ENCODE assay signal across 24 cellular contexts in the genomic region with DNA sequence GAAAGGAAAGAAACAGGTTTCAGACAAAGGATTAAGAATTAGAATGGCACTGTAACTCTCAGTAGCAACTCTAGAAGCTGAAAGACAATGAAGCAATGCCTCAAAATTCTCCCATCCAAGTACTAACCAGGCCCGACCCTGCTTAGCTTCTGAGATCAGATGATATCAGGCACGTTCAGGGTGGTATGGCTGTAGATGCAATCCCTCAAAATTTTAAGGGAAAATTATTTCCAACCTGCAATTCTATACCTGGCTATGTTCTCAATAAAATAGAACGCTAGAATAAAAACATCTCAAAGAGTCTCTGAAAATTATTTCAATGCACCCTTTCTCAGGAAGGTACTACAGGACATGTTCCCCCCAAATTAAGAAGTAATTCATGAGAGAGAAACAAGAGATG. TPM values are rescaled to one million over a fixed set of nuclear protein-coding genes. Genes with fewer than 3 reads are reported as not detected.
DNase-seq lines count a peak whose midpoint lies in the region; ATAC-seq, FAIRE-seq and TF ChIP-seq lines count a peak whose summit lies in the region.
"Had no signal": no experiment of that assay in that cellular context is flagged by ENCODE, and none has a peak within 500 bp of the region (broad histone marks: within the 10 kb centered on the region; RNA-seq: fewer than 3 reads in every experiment).

No MANE protein-coding gene starts in this region.

- no peaks in the 10 kb centered on the region for H3K23me2 ChIP-seq in H1 (ENCODE audit: low read depth, low read length)

- no peaks in the 10 kb centered on the region for H3K4me1 ChIP-seq in H1 (replicated peaks in 1 of 4; ENCODE audit: control insufficient read depth in 3 of 4, insufficient read depth in 4 of 4, low read length in 3 of 4)
- H3K4me1 ChIP-seq: BE2C had no signal

- no peak overlapping the region for H2BK120ac ChIP-seq in H1 (replicated peaks; ENCODE audit: low read depth, low read length)

- no peak overlapping the region for H3K56ac ChIP-seq in H1 (replicated peaks; ENCODE audit: insufficient read length, low read depth, low read length)

- no peak for TF ChIP-seq EP300 in H1 (IDR thresholded peaks at IDR 0.05; ENCODE audit: borderline replicate concordance in 1 of 2, low read depth in 2 of 2, low read length in 2 of 2)

- WGBS in H1 (ENCODE audit: extremely low coverage in 1 of 2, insufficient coverage in 1 of 2, insufficient read length in 1 of 2, insufficient replicate concordance in 2 of 2, low coverage in 1 of 2, low lambda C conversion rate in 2 of 2, missing lambda C conversion rate in 1 of 2), 2 experiments, result 81% methylated on average over 3 of the region's 3 CpGs; no CpG with 5 or more reads in 1 of the 2 experiments

- no peak overlapping the region for H2BK20ac ChIP-seq in H1 (ENCODE audit: low read length)

- no peak for ATAC-seq in SK-N-SH treated with all-trans-retinoic acid at 6 μM for 48 hours

- H3K79me1 ChIP-seq in H1 (ENCODE audit: low read depth, low read length), result no peaks in the 10 kb centered on the region

- no peak for TF ChIP-seq RAD21 in H1 (IDR thresholded peaks at IDR 0.05 in 1 of 2, conservative IDR thresholded peaks at IDR 0.05 in 1 of 2; ENCODE audit: low read depth in 2 of 2, low read length in 2 of 2)

- no peaks in the 10 kb centered on the region for H4K20me1 ChIP-seq in H1 (replicated peaks in 1 of 2; ENCODE audit: control insufficient read depth in 1 of 2, insufficient read depth in 2 of 2, low read length in 2 of 2)
- H4K20me1 ChIP-seq: BLaER1 had no signal

- H2BK15ac ChIP-seq in H1 (ENCODE audit: low read length), result no peak overlapping the region

- TF ChIP-seq POLR2A in H1 (IDR thresholded peaks at IDR 0.05; ENCODE audit: control extremely low read depth in 1 of 2, low read depth in 2 of 2, low read length in 2 of 2), result no peak

- H3K79me2 ChIP-seq in H1 (ENCODE audit: control insufficient read depth in 1 of 2, insufficient read depth in 2 of 2, low read length in 2 of 2), result no peaks in the 10 kb centered on the region

- H2AFZ ChIP-seq in H1 (ENCODE audit: low read length), result no peak overlapping the region

- no peak overlapping the region for H2BK5ac ChIP-seq in H1 (ENCODE audit: low read depth, low read length)

- no peak overlapping the region for H3K4ac ChIP-seq in H1 (replicated peaks; ENCODE audit: insufficient read length, low read depth, low read length)

- no peaks in the 10 kb centered on the region for H3K9me3 ChIP-seq in H1 (ENCODE audit: insufficient read depth in 2 of 2, low read depth in 1 of 2, low read length in 1 of 2)
- H3K9me3 ChIP-seq: BE2C, BLaER1 had no signal

- H3K9ac ChIP-seq in H1 (replicated peaks in 1 of 4; ENCODE audit: extremely low read depth in 1 of 4, low read depth in 3 of 4, low read length in 3 of 4), result no peak overlapping the region
- H3K9ac ChIP-seq: BLaER1 had no signal

- FAIRE-seq in H1 (lab: Jason Lieb, UNC), result no peak
- FAIRE-seq: A204.1, G401.6, GM18507 had no signal

- H3K14ac ChIP-seq in H1 (ENCODE audit: insufficient read length), result no peak overlapping the region

- no peak overlapping the region for H3K27ac ChIP-seq in H1 (ENCODE audit: low read depth, low read length)
- H3K27ac ChIP-seq: BLaER1 had no signal

- H3K18ac ChIP-seq in H1 (ENCODE audit: extremely low read depth, low read length), result no peak overlapping the region

- no peak overlapping the region for H4K8ac ChIP-seq in H1 (ENCODE audit: extremely low read depth, insufficient read depth, low read length)

- H3K4me3 ChIP-seq in H1 (ENCODE audit: extremely low read depth in 1 of 4, insufficient read depth in 2 of 4, low read depth in 3 of 4, low read length in 4 of 4), result no peak overlapping the region
- H3K4me3 ChIP-seq: BLaER1 had no signal

- no peak overlapping the region for H3K23ac ChIP-seq in H1 (ENCODE audit: insufficient read length)

- no peak for TF ChIP-seq CTCF in H1 (IDR thresholded peaks at IDR 0.05; ENCODE audit: control extremely low read depth in 1 of 3, insufficient read depth in 1 of 3, low read depth in 1 of 3, low read length in 3 of 3)

- no peak overlapping the region for H4K5ac ChIP-seq in H1 (ENCODE audit: insufficient read length, low read depth, low read length)

- no peak overlapping the region for H2AK5ac ChIP-seq in H1 (ENCODE audit: low read depth, low read length)

- H2BK12ac ChIP-seq in H1 (ENCODE audit: low read depth, low read length), result no peak overlapping the region

- POLR2A ChIA-PET in H1 (lab: Charles Lee; ENCODE audit: partially characterized antibody), result no interaction called here

- no peak overlapping the region for H4K91ac ChIP-seq in H1 (replicated peaks; ENCODE audit: insufficient read length, low read length)

- CTCF ChIA-PET in H1 (lab: Charles Lee; ENCODE audit: partially characterized antibody), result no interaction called here

- H3K27me3 ChIP-seq in H1 (replicated peaks in 1 of 4; ENCODE audit: control insufficient read depth in 3 of 4, extremely low read depth in 1 of 4, insufficient read depth in 3 of 4, low read length in 3 of 4), result no peaks in the 10 kb centered on the region
- H3K27me3 ChIP-seq: BE2C, BLaER1 had no signal

- DNase-seq in ELR (ENCODE audit: low read depth) (peak; percentile 5), NCI-H69 (lab: John Stamatoyannopoulos, UW) (peak; percentile 12), H1 (ENCODE audit: low read depth in 1 of 2, low spot score in 2 of 2) (no peak), dermis blood vessel endothelial cell (no peak)
- DNase-seq: 8988T; ACHN; BE2C; C1 segment of cervical spinal cord; CD4-positive, alpha-beta memory T cell; CD4-positive, CD25-positive, alpha-beta regulatory T cell; CD8-positive, alpha-beta memory T cell; COR-L47; DMS153; DMS53; DMS79; DND-41; EL; GF-D8 had no signal

- no peak overlapping the region for H3K4me2 ChIP-seq in H1 (ENCODE audit: insufficient read depth in 1 of 2, low read depth in 2 of 2, low read length in 2 of 2)
- H3K4me2 ChIP-seq: BLaER1 had no signal

- no peaks in the 10 kb centered on the region for H3K36me3 ChIP-seq in H1 (ENCODE audit: control insufficient read depth in 2 of 4, insufficient read depth in 4 of 4, low read length in 3 of 4)
- H3K36me3 ChIP-seq: BE2C, BLaER1 had no signal

RNA-seq across cellular contexts. Expression of gene NOXRED1, which starts 19.5 kb away (rescaled TPM):
- total RNA-seq in H1 (2021; fragmentation: NEBNext Ultra II Directional; extraction: Animal tissue kit (Norgen Biotek cat#: 25700)), result 0.48 TPM in 1 of 2 replicates, not detected in the other
- 0.14 and 0.23 TPM in 2 replicates for polyA plus RNA-seq in H1 (2011; rRNA removed)
- 0.08 TPM for polyA plus RNA-seq in H1 (2011; cell fraction: cytosol; rRNA removed)
- polyA plus RNA-seq in H1 (2011; cell fraction: nucleus; rRNA removed), result 0.30 TPM
- 0.08 to 0.24 TPM (median 0.17 TPM) in 3 of 4 replicates, not detected in the other for polyA plus RNA-seq in H1 (2012, experiment 1 of 2)
- not detected for polyA plus RNA-seq in H1 (2012, experiment 2 of 2)
- 0.04 TPM for polyA plus RNA-seq in H1 (2013, experiment 1 of 2)
- 0.06 TPM for polyA plus RNA-seq in H1 (2013, experiment 2 of 2)
- polyA minus RNA-seq in H1 (2011; rRNA and poly(A)+ RNA removed), result 0.12 and 0.22 TPM in 2 replicates
- not detected for polyA minus RNA-seq in H1 (2011; cell fraction: cytosol; rRNA and poly(A)+ RNA removed)
- 0.80 TPM for polyA minus RNA-seq in H1 (2011; cell fraction: nucleus; rRNA and poly(A)+ RNA removed)
- total RNA-seq in dermis blood vessel endothelial cell, result under 0.01 TPM in 1 of 2 replicates, not detected in the other
- polyA plus RNA-seq: CD14-positive monocyte; CD4-positive, alpha-beta memory T cell; CD8-positive, alpha-beta memory T cell had no signal

RNA-seq across cellular contexts. Expression of gene SAMD15, which starts 26.6 kb away (rescaled TPM):
- total RNA-seq in H1 (2021; fragmentation: NEBNext Ultra II Directional; extraction: Animal tissue kit (Norgen Biotek cat#: 25700)), result 0.99 and 1.0 TPM in 2 replicates
- 0.17 and 0.42 TPM in 2 replicates for polyA plus RNA-seq in H1 (2011; rRNA removed)
- 0.22 TPM for polyA plus RNA-seq in H1 (2011; cell fraction: cytosol; rRNA removed)
- 0.37 TPM for polyA plus RNA-seq in H1 (2011; cell fraction: nucleus; rRNA removed)
- polyA plus RNA-seq in H1 (2012, experiment 1 of 2), result 0.52 to 0.99 TPM (median 0.57 TPM) in 4 replicates
- 0.05 TPM for polyA plus RNA-seq in H1 (2012, experiment 2 of 2)
- polyA plus RNA-seq in H1 (2013, experiment 1 of 2), result 0.61 TPM
- 0.92 TPM for polyA plus RNA-seq in H1 (2013, experiment 2 of 2)
- 0.16 and 0.63 TPM in 2 replicates for polyA minus RNA-seq in H1 (2011; rRNA and poly(A)+ RNA removed)
- 2.5 TPM for polyA minus RNA-seq in H1 (2011; cell fraction: cytosol; rRNA and poly(A)+ RNA removed)
- polyA minus RNA-seq in H1 (2011; cell fraction: nucleus; rRNA and poly(A)+ RNA removed), result 1.00 TPM
- 0.88 and 1.0 TPM in 2 replicates for total RNA-seq in dermis blood vessel endothelial cell
- polyA plus RNA-seq: CD4-positive, alpha-beta memory T cell; CD4-positive, CD25-positive, alpha-beta regulatory T cell had no signal

RNA-seq across cellular contexts. Expression of gene TMED8, which starts 26.9 kb away (rescaled TPM):
- 13.1 and 13.4 TPM in 2 replicates for total RNA-seq in H1 (2021; fragmentation: NEBNext Ultra II Directional; extraction: Animal tissue kit (Norgen Biotek cat#: 25700))
- 4.8 and 5.5 TPM in 2 replicates for polyA plus RNA-seq in H1 (2011; rRNA removed)
- 6.5 TPM for polyA plus RNA-seq in H1 (2011; cell fraction: cytosol; rRNA removed)
- polyA plus RNA-seq in H1 (2011; cell fraction: nucleus; rRNA removed), result 3.8 TPM
- polyA plus RNA-seq in H1 (2012, experiment 1 of 2), result 4.8 to 9.4 TPM (median 5.9 TPM) in 4 replicates
- 0.92 TPM for polyA plus RNA-seq in H1 (2012, experiment 2 of 2)
- polyA plus RNA-seq in H1 (2013, experiment 1 of 2), result 6.9 TPM
- polyA plus RNA-seq in H1 (2013, experiment 2 of 2), result 6.9 TPM
- polyA minus RNA-seq in H1 (2011; rRNA and poly(A)+ RNA removed), result 13.6 and 16.1 TPM in 2 replicates
- 6.8 TPM for polyA minus RNA-seq in H1 (2011; cell fraction: cytosol; rRNA and poly(A)+ RNA removed)
- polyA minus RNA-seq in H1 (2011; cell fraction: nucleus; rRNA and poly(A)+ RNA removed), result 6.8 TPM
- total RNA-seq in dermis blood vessel endothelial cell, result 11.2 and 12.9 TPM in 2 replicates

RNA-seq across cellular contexts. Expression of gene VIPAS39, which starts 53.6 kb away (rescaled TPM):
- 16.3 and 19.6 TPM in 2 replicates for total RNA-seq in H1 (2021; fragmentation: NEBNext Ultra II Directional; extraction: Animal tissue kit (Norgen Biotek cat#: 25700))
- 13.3 and 20.6 TPM in 2 replicates for polyA plus RNA-seq in H1 (2011; rRNA removed)
- 19.3 TPM for polyA plus RNA-seq in H1 (2011; cell fraction: cytosol; rRNA removed)
- 18.7 TPM for polyA plus RNA-seq in H1 (2011; cell fraction: nucleus; rRNA removed)
- polyA plus RNA-seq in H1 (2012, experiment 1 of 2), result 17.4 to 20.7 TPM (median 19.1 TPM) in 4 replicates
- 9.9 TPM for polyA plus RNA-seq in H1 (2012, experiment 2 of 2)
- 15.7 TPM for polyA plus RNA-seq in H1 (2013, experiment 1 of 2)
- 16.0 TPM for polyA plus RNA-seq in H1 (2013, experiment 2 of 2)
- polyA minus RNA-seq in H1 (2011; rRNA and poly(A)+ RNA removed), result 32.6 and 40.1 TPM in 2 replicates
- 17.4 TPM for polyA minus RNA-seq in H1 (2011; cell fraction: cytosol; rRNA and poly(A)+ RNA removed)
- 21.8 TPM for polyA minus RNA-seq in H1 (2011; cell fraction: nucleus; rRNA and poly(A)+ RNA removed)
- 34.1 and 38.1 TPM in 2 replicates for total RNA-seq in dermis blood vessel endothelial cell

RNA-seq across cellular contexts. Expression of gene AHSA1, which starts 54.1 kb away (rescaled TPM):
- 215 and 221 TPM in 2 replicates for total RNA-seq in H1 (2021; fragmentation: NEBNext Ultra II Directional; extraction: Animal tissue kit (Norgen Biotek cat#: 25700))
- 155 and 174 TPM in 2 replicates for polyA plus RNA-seq in H1 (2011; rRNA removed)
- polyA plus RNA-seq in H1 (2011; cell fraction: cytosol; rRNA removed), result 182 TPM
- polyA plus RNA-seq in H1 (2011; cell fraction: nucleus; rRNA removed), result 75.7 TPM
- polyA plus RNA-seq in H1 (2012, experiment 1 of 2), result 151 to 229 TPM (median 174 TPM) in 4 replicates
- polyA plus RNA-seq in H1 (2012, experiment 2 of 2), result 72.6 TPM
- 98.4 TPM for polyA plus RNA-seq in H1 (2013, experiment 1 of 2)
- polyA plus RNA-seq in H1 (2013, experiment 2 of 2), result 101 TPM
- 125 and 142 TPM in 2 replicates for polyA minus RNA-seq in H1 (2011; rRNA and poly(A)+ RNA removed)
- polyA minus RNA-seq in H1 (2011; cell fraction: cytosol; rRNA and poly(A)+ RNA removed), result 75.8 TPM
- polyA minus RNA-seq in H1 (2011; cell fraction: nucleus; rRNA and poly(A)+ RNA removed), result 30.8 TPM
- total RNA-seq in dermis blood vessel endothelial cell, result 106 and 187 TPM in 2 replicates

Comparison
In these comparisons a context has a peak if more than half of its experiments do, and no peak if none do; other contexts are left out.
1. DNase-seq: peak in ELR (single experiment) and NCI-H69 (single experiment); none in H1 (0 of 2) and dermis blood vessel endothelial cell (single experiment).